14 cellular contexts compared by ENCODE assay signal in genomic region chr5:141839015-141839513, GRCh38. TPM values are rescaled to one million over a fixed set of nuclear protein-coding genes. Genes with fewer than 3 reads are reported as not detected.
DNase-seq lines count a peak whose midpoint lies in the region; ATAC-seq, FAIRE-seq and TF ChIP-seq lines count a peak whose summit lies in the region.
"Had no signal": no experiment of that assay in that cellular context is flagged by ENCODE, and none has a peak within 500 bp of the region (broad histone marks: within the 10 kb centered on the region; RNA-seq: fewer than 3 reads in every experiment).

No MANE protein-coding gene starts in this region.

- FAIRE-seq in astrocyte (lab: Jason Lieb, UNC) (no peak), urothelium cell line (lab: Jason Lieb, UNC) (no peak)
- FAIRE-seq: A204.1 had no signal

- H3K4me1 Mint-ChIP-seq in activated T-cell treated with anti-CD3 and anti-CD28 coated beads, Interleukin-2, amount 50 U/mL, for 4 hours (ENCODE audit: low read depth) = peaks cover 11% of the 10 kb centered on the region
- H3K4me1 Mint-ChIP-seq in astrocyte (ENCODE audit: low read depth, unreplicated experiment) = peaks cover 20% of the 10 kb centered on the region
- H3K4me1 Mint-ChIP-seq: activated CD8-positive, alpha-beta memory T cell treated with anti-CD3 and anti-CD28 coated beads, Interleukin-2, amount 10 ng/mL, durations not matched to agents 7 days and 5 days had no signal

- no peak overlapping the region for H3K27ac Mint-ChIP-seq in astrocyte (ENCODE audit: unreplicated experiment)
- H3K27ac Mint-ChIP-seq: activated CD8-positive, alpha-beta memory T cell treated with anti-CD3 and anti-CD28 coated beads, Interleukin-2, amount 10 ng/mL, durations not matched to agents 7 days and 5 days; T-helper 17 cell had no signal

- H3K4me3 ChIP-seq in astrocyte (ENCODE audit: insufficient read depth, low read depth, low read length) (no peak overlapping the region), tibial artery (no peak overlapping the region)
- H3K4me3 ChIP-seq: adrenal gland had no signal

- H2AFZ ChIP-seq in astrocyte (ENCODE audit: low read depth, low read length) = peak overlapping the region; percentile 38

- peak overlapping the region; percentile 29 for H3K4me3 Mint-ChIP-seq in activated T-cell treated with anti-CD3 and anti-CD28 coated beads, Interleukin-2, amount 50 U/mL, for 4 hours
- no peak overlapping the region for H3K4me3 Mint-ChIP-seq in astrocyte (ENCODE audit: unreplicated experiment)
- H3K4me3 Mint-ChIP-seq: activated CD8-positive, alpha-beta memory T cell treated with anti-CD3 and anti-CD28 coated beads, Interleukin-2, amount 10 ng/mL, durations not matched to agents 7 days and 5 days; T-helper 17 cell had no signal

- H3K9ac ChIP-seq in astrocyte (ENCODE audit: low read length) = no peak overlapping the region

- H3K36me3 ChIP-seq in astrocyte (ENCODE audit: insufficient read depth, low read length) (no peaks in the 10 kb centered on the region), tibial artery (no peaks in the 10 kb centered on the region)
- H3K36me3 ChIP-seq: adrenal gland had no signal

- no peak for ATAC-seq in activated T-cell treated with anti-CD3 and anti-CD28 coated beads, Interleukin-2, amount 50 U/mL, for 4 hours
- ATAC-seq in HG03139 (IDR thresholded peaks at IDR 0.05; ENCODE audit: unreplicated experiment) = no peak
- ATAC-seq: activated CD8-positive, alpha-beta memory T cell treated with anti-CD3 and anti-CD28 coated beads, Interleukin-2, amount 10 ng/mL, durations not matched to agents 7 days and 5 days; T-helper 17 cell had no signal

- H3K27me3 ChIP-seq in astrocyte (ENCODE audit: insufficient read depth, low read length) = no peaks in the 10 kb centered on the region
- H3K27me3 ChIP-seq in tibial artery = no peaks in the 10 kb centered on the region
- H3K27me3 ChIP-seq: adrenal gland had no signal

- H3K27ac ChIP-seq in astrocyte (ENCODE audit: low read depth, low read length) (no peak overlapping the region), tibial artery (peak overlapping the region; percentile 40 to 69)
- H3K27ac ChIP-seq: adrenal gland had no signal

- peak overlapping the region; percentile 67 for H3K4me2 ChIP-seq in astrocyte (ENCODE audit: low read length)

- H3K9me3 Mint-ChIP-seq in activated T-cell treated with anti-CD3 and anti-CD28 coated beads, Interleukin-2, amount 50 U/mL, for 4 hours = no peaks in the 10 kb centered on the region
- H3K9me3 Mint-ChIP-seq in astrocyte (ENCODE audit: unreplicated experiment) = no peaks in the 10 kb centered on the region

- no peaks in the 10 kb centered on the region for H4K20me1 ChIP-seq in astrocyte (ENCODE audit: insufficient read depth, low read length)

- H3K27me3 Mint-ChIP-seq in activated T-cell treated with anti-CD3 and anti-CD28 coated beads, Interleukin-2, amount 50 U/mL, for 4 hours (ENCODE audit: low read depth) = peaks cover 17% of the 10 kb centered on the region
- H3K27me3 Mint-ChIP-seq in astrocyte (ENCODE audit: low read depth, unreplicated experiment) = peaks cover 22% of the 10 kb centered on the region

- TF ChIP-seq CTCF in astrocyte (IDR thresholded peaks at IDR 0.05; ENCODE audit: insufficient read depth, low read depth, low read length) (no peak), tibial artery (IDR thresholded peaks at IDR 0.05) (no peak)

- intact Hi-C loops in tibial artery (cut with DNase I; ENCODE audit: low total_unique reads) = no loop called here

- H3K36me3 Mint-ChIP-seq in activated T-cell treated with anti-CD3 and anti-CD28 coated beads, Interleukin-2, amount 50 U/mL, for 4 hours (ENCODE audit: insufficient read depth) = no peaks in the 10 kb centered on the region
- H3K36me3 Mint-ChIP-seq in astrocyte (ENCODE audit: low read depth, unreplicated experiment) = no peaks in the 10 kb centered on the region
- H3K36me3 Mint-ChIP-seq: activated CD8-positive, alpha-beta memory T cell treated with anti-CD3 and anti-CD28 coated beads, Interleukin-2, amount 10 ng/mL, durations not matched to agents 7 days and 5 days had no signal

- no peak for DNase-seq in activated T-cell treated with anti-CD3 and anti-CD28 coated beads, Interleukin-2, amount 50 U/mL, for 4 hours
- no peak for DNase-seq in activated T-cell treated with anti-CD3 and anti-CD28 coated beads, Interleukin-2, amount 50 U/mL, for 1 hour
- peak; percentile 20 for DNase-seq in astrocyte (ENCODE audit: low read depth)
- DNase-seq in iPS-NIHi11 (ENCODE audit: low spot score) = peak; percentile 41
- DNase-seq in tibial artery = no peak
- no peak for DNase-seq in AG20443 (ENCODE audit: low spot score)
- no peak for DNase-seq in urothelium cell line (ENCODE audit: low spot score)
- DNase-seq: activated CD8-positive, alpha-beta memory T cell treated with anti-CD3 and anti-CD28 coated beads, Interleukin-2, amount 10 ng/mL, durations not matched to agents 7 days and 5 days; DMS153; NCI-H1930; T-helper 17 cell had no signal

- no peaks in the 10 kb centered on the region for H3K9me3 ChIP-seq in astrocyte (ENCODE audit: insufficient read depth, low read depth, low read length)
- H3K9me3 ChIP-seq in tibial artery = no peaks in the 10 kb centered on the region
- H3K9me3 ChIP-seq: adrenal gland had no signal

- no peaks in the 10 kb centered on the region for H3K79me2 ChIP-seq in astrocyte (ENCODE audit: insufficient read depth, low read length)

- H3K4me1 ChIP-seq in astrocyte (ENCODE audit: insufficient read depth, low read length) = peaks cover 42% of the 10 kb centered on the region
- peaks cover 0 to 96% (median 71%) of the 10 kb centered on the region in 4 donors for H3K4me1 ChIP-seq in tibial artery

RNA-seq across cellular contexts. Expression of gene PCDH1, which starts 39.1 kb away (rescaled TPM):
- total RNA-seq in activated T-cell treated with anti-CD3 and anti-CD28 coated beads, Interleukin-2, amount 50 U/mL, for 4 hours = under 1 TPM; 0.05 to 0.24 (median 0.14) TPM
- total RNA-seq in astrocyte = 9.1 and 11.5 TPM in 2 replicates
- total RNA-seq: activated CD8-positive, alpha-beta memory T cell treated with anti-CD3 and anti-CD28 coated beads, Interleukin-2, amount 10 ng/mL, durations not matched to agents 7 days and 5 days had no signal

Comparison
In these comparisons a context has a peak if more than half of its experiments do, and no peak if none do; other contexts are left out.
1. DNase-seq: peak in astrocyte (single experiment) and iPS-NIHi11 (single experiment); none in activated T-cell treated with anti-CD3 and anti-CD28 coated beads, Interleukin-2, amount 50 U/mL, for 4 hours (single experiment), activated T-cell treated with anti-CD3 and anti-CD28 coated beads, Interleukin-2, amount 50 U/mL, for 1 hour (single experiment), tibial artery (0 of 2), AG20443 (single experiment) and urothelium cell line (single experiment).